In genomic region chr17:14901376-14901775, GRCh38 we compare ENCODE assay signal across 27 cellular contexts.
"Had no signal": no experiment of that assay in that cellular context is flagged by ENCODE, and none has a peak within 500 bp of the region (broad histone marks: within the 10 kb centered on the region; RNA-seq: fewer than 3 reads in every experiment).

No MANE protein-coding gene starts in this region.

- H3K36me3 ChIP-seq: colonic mucosa, esophagus muscularis mucosa, esophagus squamous epithelium, gastrocnemius medialis, gastroesophageal sphincter, heart left ventricle, heart right ventricle had no signal

- H3K27me3 ChIP-seq: colonic mucosa, esophagus muscularis mucosa, esophagus squamous epithelium, foreskin keratinocyte, gastrocnemius medialis, gastroesophageal sphincter, heart left ventricle, heart right ventricle had no signal

- H3K9me3 ChIP-seq: colonic mucosa, esophagus muscularis mucosa, esophagus squamous epithelium, gastrocnemius medialis, gastroesophageal sphincter had no signal

- ATAC-seq: effector memory CD8-positive, alpha-beta T cell; esophagus mucosa; foreskin keratinocyte; gastrocnemius medialis; gastroesophageal sphincter; heart left ventricle; heart right ventricle had no signal

- H3K4me3 ChIP-seq: colonic mucosa, coronary artery, dorsolateral prefrontal cortex, esophagus muscularis mucosa, esophagus squamous epithelium, gastrocnemius medialis, gastroesophageal sphincter, heart left ventricle, heart right ventricle had no signal

- H3K4me1 ChIP-seq: colonic mucosa, esophagus muscularis mucosa, esophagus squamous epithelium, foreskin keratinocyte, gastrocnemius medialis, gastroesophageal sphincter, heart left ventricle, heart right ventricle had no signal

- H3K27ac ChIP-seq: colonic mucosa, coronary artery, dorsolateral prefrontal cortex, epithelial cell of prostate, esophagus muscularis mucosa, esophagus squamous epithelium, foreskin keratinocyte, gastrocnemius medialis, gastroesophageal sphincter, heart left ventricle, heart right ventricle had no signal

- DNase-seq: colonic mucosa; cortex of kidney; dermis blood vessel endothelial cell; dorsolateral prefrontal cortex; effector CD4-positive, alpha-beta T cell; effector CD8-positive, alpha-beta T cell; effector memory CD8-positive, alpha-beta T cell; endodermal cell; erythroblast; esophagus squamous epithelium; foreskin fibroblast; foreskin keratinocyte; foreskin melanocyte; gastrocnemius medialis; glutamatergic neuron; head of caudate nucleus; heart left ventricle; heart right ventricle had no signal

- FAIRE-seq: colon, endometrium, endothelial cell of umbilical vein, frontal cortex had no signal
